ENCODE assay signal across 1 cellular context in genomic region chr7:76201732-76202665, GRCh38.
TF ChIP-seq lines count a peak whose summit lies in the region.

SRRM3 (plus strand) TSS chr7:76201896; CDS start chr7:76235067, 33,171 bp downstream.

TF ChIP-seq in HepG2, 621 proteins besides CTCF, POLR2A, EP300 and RAD21 (continued from another document):
- TF ChIP-seq MAFK (conservative IDR thresholded peaks at IDR 0.05 in 1 of 2, IDR thresholded peaks at IDR 0.05 in 1 of 2; ENCODE audit: low read length in 2 of 2), result no peak
- TF ChIP-seq ZNF740 (CRISPR knock-in tag; IDR thresholded peaks at IDR 0.05), result peak; percentile 72; the same call in 1 of the 2 replicates
- no peak for TF ChIP-seq ZBTB37 (CRISPR knock-in tag; IDR thresholded peaks at IDR 0.05)
- no peak for TF ChIP-seq TCF12 (IDR thresholded peaks at IDR 0.05)
- TF ChIP-seq TCF12 (CRISPR knock-in tag; IDR thresholded peaks at IDR 0.05), result peak; percentile 56; the same call in 1 of the 2 replicates
- TF ChIP-seq ZGPAT (CRISPR knock-in tag; IDR thresholded peaks at IDR 0.05), result peak; percentile 94
- TF ChIP-seq MXD1 (CRISPR knock-in tag; IDR thresholded peaks at IDR 0.05), result peak; percentile 94
- TF ChIP-seq TBX2 (CRISPR knock-in tag; IDR thresholded peaks at IDR 0.05; ENCODE audit: borderline replicate concordance), result peak; percentile 87
- peak; percentile 94; the same call in 1 of the 2 replicates for TF ChIP-seq MLXIP (CRISPR knock-in tag; IDR thresholded peaks at IDR 0.05; ENCODE audit: borderline replicate concordance)
- TF ChIP-seq ATF1 (CRISPR knock-in tag; IDR thresholded peaks at IDR 0.05), result no peak
- no peak for TF ChIP-seq TAF15 (IDR thresholded peaks at IDR 0.05; ENCODE audit: low read depth, low read length, poor library complexity, severe bottlenecking)
- TF ChIP-seq BCLAF1 (IDR thresholded peaks at IDR 0.05), result no peak
- TF ChIP-seq ZFX (CRISPR knock-in tag; IDR thresholded peaks at IDR 0.05; ENCODE audit: low read depth), result peak; percentile 59
- no peak for TF ChIP-seq SCMH1 (CRISPR knock-in tag; IDR thresholded peaks at IDR 0.05; ENCODE audit: borderline replicate concordance)
- TF ChIP-seq ZFAT (CRISPR knock-in tag; conservative IDR thresholded peaks at IDR 0.05), result peak; percentile 77; the same call in 1 of the 2 replicates
- TF ChIP-seq ZNF609 (CRISPR knock-in tag; IDR thresholded peaks at IDR 0.05; ENCODE audit: borderline replicate concordance), result no peak
- TF ChIP-seq KDM5A (IDR thresholded peaks at IDR 0.05; ENCODE audit: borderline replicate concordance, low read length), result no peak
- TF ChIP-seq HDAC2 (CRISPR knock-in tag; IDR thresholded peaks at IDR 0.05), result peak; percentile 89
- TF ChIP-seq ZNF570 (CRISPR knock-in tag; IDR thresholded peaks at IDR 0.05; ENCODE audit: borderline replicate concordance), result no peak
- TF ChIP-seq ZBED4 (CRISPR knock-in tag; IDR thresholded peaks at IDR 0.05; ENCODE audit: borderline replicate concordance), result peak; percentile 97
- no peak for TF ChIP-seq ZNF326 (CRISPR knock-in tag; IDR thresholded peaks at IDR 0.05; ENCODE audit: borderline replicate concordance)
- TF ChIP-seq HIC2 (CRISPR knock-in tag; IDR thresholded peaks at IDR 0.05; ENCODE audit: low read depth), result no peak; the same call in 1 of the 2 replicates
- no peak for TF ChIP-seq CEBPB (IDR thresholded peaks at IDR 0.05; ENCODE audit: borderline replicate concordance, low read depth, low read length)
